Comparison of ENCODE assay signal across 8 cellular contexts in the genomic region with DNA sequence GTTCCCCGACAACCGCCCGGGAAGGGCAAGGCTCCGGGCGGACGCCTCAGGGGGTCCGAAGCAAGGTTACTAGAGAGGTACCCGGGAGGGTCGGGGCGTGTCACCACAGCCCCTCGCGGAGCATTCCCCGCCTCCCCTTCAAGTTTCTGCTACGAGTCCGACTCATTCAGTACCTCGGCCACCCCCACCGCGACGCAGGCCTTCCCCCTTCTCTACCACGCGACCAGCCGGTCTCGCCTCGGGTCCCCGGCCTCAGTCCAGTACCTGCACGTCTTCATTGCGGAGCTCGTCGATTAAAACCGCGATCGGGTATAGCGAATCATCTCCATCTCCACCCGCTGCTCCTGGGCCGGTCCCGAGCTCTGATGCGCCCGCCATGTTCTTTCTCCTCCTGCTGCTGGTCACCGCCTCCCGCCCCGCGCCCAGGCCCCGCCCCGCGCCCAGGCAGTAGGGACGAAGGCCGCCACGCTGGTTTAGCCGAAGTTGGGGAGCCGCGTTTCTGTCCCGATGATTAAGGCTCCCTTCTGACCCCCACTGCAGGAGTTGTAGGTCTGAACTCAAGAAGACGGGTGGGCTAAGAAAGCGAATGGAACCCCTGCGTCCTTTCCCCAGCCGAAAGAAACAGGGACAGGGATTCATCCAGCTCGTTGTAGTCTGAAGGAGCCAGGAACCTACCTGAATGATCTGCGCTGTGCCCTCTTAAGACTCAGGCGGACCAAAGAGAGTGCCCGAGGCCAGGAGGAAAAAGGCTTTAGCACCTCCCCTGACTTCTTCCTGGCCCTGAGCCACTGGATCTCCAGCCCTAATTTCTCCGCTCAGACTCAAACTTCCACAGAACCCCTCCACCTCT. TPM values are rescaled to one million over a fixed set of nuclear protein-coding genes. Genes with fewer than 3 reads are reported as not detected.
DNase-seq lines count a peak whose midpoint lies in the region; ATAC-seq lines count a peak whose summit lies in the region.

A gene (minus strand): TSS at position 406 of the 850 bp plus-strand sequence. CDS start 28 bp downstream, at position 378.

- peak within 1 kb of the TSS; percentile 93 to 100 (median 100) for H3K4me3 Mint-ChIP-seq in CD4-positive, alpha-beta memory T cell
- H3K4me3 Mint-ChIP-seq in effector memory CD8-positive, alpha-beta T cell = peak within 1 kb of the TSS; percentile 89 to 98
- H3K4me3 Mint-ChIP-seq in memory B cell = peak within 1 kb of the TSS; percentile 100

- no peaks in the 10 kb centered on the region for H3K9me3 ChIP-seq in CD4-positive, alpha-beta memory T cell (ENCODE audit: control insufficient read depth in 1 of 2, low read length in 2 of 2)

- intact Hi-C loops in CD4-positive, alpha-beta memory T cell (cut with micrococcal nuclease) = loop anchor here (1.0 to 5.0 kb wide), 3 partner anchors 106 to 164 kb away; a partner anchor contains a TSS

- peak within 1 kb of the TSS; percentile 65 to 100 (median 99) for H3K27ac Mint-ChIP-seq in CD4-positive, alpha-beta memory T cell
- H3K27ac Mint-ChIP-seq in effector memory CD8-positive, alpha-beta T cell = peak within 1 kb of the TSS; percentile 91 to 94
- H3K27ac Mint-ChIP-seq in memory B cell = peak within 1 kb of the TSS; percentile 88

- H3K27me3 ChIP-seq in CD4-positive, alpha-beta memory T cell (ENCODE audit: insufficient read depth, low read length) = no peaks in the 10 kb centered on the region

- H3K4me3 ChIP-seq in CD4-positive, alpha-beta memory T cell (ENCODE audit: low read length in 2 of 2) = peak within 1 kb of the TSS; percentile 64 to 92

- H3K27me3 Mint-ChIP-seq in CD4-positive, alpha-beta memory T cell = peaks cover 0 to 2% of the 10 kb centered on the region in 2 donors
- H3K27me3 Mint-ChIP-seq in effector memory CD8-positive, alpha-beta T cell = no peaks in the 10 kb centered on the region
- H3K27me3 Mint-ChIP-seq in memory B cell = no peaks in the 10 kb centered on the region

- H3K4me1 ChIP-seq in CD4-positive, alpha-beta memory T cell (ENCODE audit: insufficient read depth, low read length) = peaks cover 24% of the 10 kb centered on the region

- no peaks in the 10 kb centered on the region for H3K9me3 Mint-ChIP-seq in CD4-positive, alpha-beta memory T cell
- no peaks in the 10 kb centered on the region for H3K9me3 Mint-ChIP-seq in effector memory CD8-positive, alpha-beta T cell
- no peaks in the 10 kb centered on the region for H3K9me3 Mint-ChIP-seq in memory B cell

- H3K36me3 Mint-ChIP-seq in CD4-positive, alpha-beta memory T cell = peaks cover 14 to 40% of the 10 kb centered on the region in 2 donors
- H3K36me3 Mint-ChIP-seq in effector memory CD8-positive, alpha-beta T cell (ENCODE audit: insufficient read depth) = peaks cover 11% of the 10 kb centered on the region
- peaks cover 9% of the 10 kb centered on the region for H3K36me3 Mint-ChIP-seq in memory B cell

- ATAC-seq in GM19438 (IDR thresholded peaks at IDR 0.05; ENCODE audit: low read depth, unreplicated experiment) (peak; percentile 87), HG03575 (IDR thresholded peaks at IDR 0.05; ENCODE audit: extremely low read depth, insufficient number of reproducible peaks, low FRiP score, unreplicated experiment) (peak; percentile 58), memory B cell (ENCODE audit: low read depth) (peak; percentile 97)
- ATAC-seq in effector memory CD8-positive, alpha-beta T cell (replicated peaks) = peak; percentile 97

- CTCF ChIA-PET in CD4-positive, alpha-beta memory T cell (lab: Charles Lee; ENCODE audit: partially characterized antibody) = interaction anchor here (1.0 to 8.8 kb wide), 9 partner anchors 10 to 270 kb away, joined by 3 to 103 read pairs (median 5); a partner anchor contains a TSS

- H3K36me3 ChIP-seq in CD4-positive, alpha-beta memory T cell (ENCODE audit: insufficient read depth, low read length) = peaks cover 3% of the 10 kb centered on the region

- DNase-seq in CD4-positive, alpha-beta memory T cell = peak; percentile 71 to 78 (median 75)
- peak; percentile 70 for DNase-seq in NK-92 treated with Interleukin-12 subunit alpha and Interleukin-12 subunit beta, amount 100 ng/mL, for 24 hours (lab: John Stamatoyannopoulos, UW)
- peak; percentile 33 to 46 for DNase-seq in activated CD8-positive, alpha-beta memory T cell treated with anti-CD3 and anti-CD28 coated beads for 4 hours (ENCODE audit: low read depth in 2 of 2)
- DNase-seq in effector memory CD8-positive, alpha-beta T cell = peak; percentile 59 to 65 (median 60)
- DNase-seq in memory B cell (ENCODE audit: low spot score in 2 of 2) = peak; percentile 58 to 67
- peak; percentile 51 for DNase-seq in stimulated activated CD8-positive, alpha-beta memory T cell treated with anti-CD3 and anti-CD28 coated beads, Interleukin-12 subunit alpha, Interleukin-12 subunit beta, amount 100 ng/mL, for 4 hours (ENCODE audit: low read depth)

- POLR2A ChIA-PET in CD4-positive, alpha-beta memory T cell (lab: Charles Lee; ENCODE audit: partially characterized antibody) = interaction anchor here (0.6 to 2.3 kb wide), 10 partner anchors 9 to 180 kb away, joined by 3 to 16 read pairs (median 5); a partner anchor contains a TSS

- peak within 1 kb of the TSS; percentile 84 for H3K27ac ChIP-seq in CD4-positive, alpha-beta memory T cell (ENCODE audit: low read depth, low read length)

- peaks cover 29 to 50% (median 36%) of the 10 kb centered on the region in 4 donors for H3K4me1 Mint-ChIP-seq in CD4-positive, alpha-beta memory T cell
- H3K4me1 Mint-ChIP-seq in effector memory CD8-positive, alpha-beta T cell (ENCODE audit: low read depth in 2 of 2) = peaks cover 30 to 37% of the 10 kb centered on the region in 2 donors
- H3K4me1 Mint-ChIP-seq in memory B cell = peaks cover 24% of the 10 kb centered on the region

RNA-seq across cellular contexts. Expression of the gene that starts here (rescaled TPM):
- 10 to 100 TPM; 38.9 to 39.1 TPM for total RNA-seq in CD4-positive, alpha-beta memory T cell
- 10 to 100 TPM; 18.4 to 27.9 TPM for polyA plus RNA-seq in CD4-positive, alpha-beta memory T cell

Comparison
In these comparisons a context has a peak if more than half of its experiments do, and no peak if none do; other contexts are left out.
1. Peak in every context shown above with its lines: DNase-seq, ATAC-seq, H3K4me3 ChIP-seq and H3K27ac ChIP-seq.